In genomic region chr14:104149617-104150141, GRCh38 we compare ENCODE assay signal across 9 cellular contexts. TPM values are rescaled to one million over a fixed set of nuclear protein-coding genes. Genes with fewer than 3 reads are reported as not detected.
DNase-seq lines count a peak whose midpoint lies in the region; ATAC-seq, FAIRE-seq and TF ChIP-seq lines count a peak whose summit lies in the region.
"Had no signal": no experiment of that assay in that cellular context is flagged by ENCODE, and none has a peak within 500 bp of the region (broad histone marks: within the 10 kb centered on the region; RNA-seq: fewer than 3 reads in every experiment).

No MANE protein-coding gene starts in this region.

- no peak for FAIRE-seq in H1 (lab: Jason Lieb, UNC)

- peak; percentile 97 for DNase-seq in H7
- DNase-seq in NCI-H510A (lab: John Stamatoyannopoulos, UW) = peak; percentile 62
- peak in 1 of 2 experiments; percentile 80 for DNase-seq in H1 (ENCODE audit: low read depth in 1 of 2, low spot score in 2 of 2)
- DNase-seq in nephron progenitor cell = peak; percentile 71
- DNase-seq in suprapubic skin (ENCODE audit: low spot score in 2 of 2) = no peak
- no peak for DNase-seq in CD1c-positive myeloid dendritic cell (ENCODE audit: extremely low spot score)

- no peak overlapping the region for H3K56ac ChIP-seq in H1 (replicated peaks; ENCODE audit: insufficient read length, low read depth, low read length)

- H3K18ac ChIP-seq in H1 (ENCODE audit: extremely low read depth, low read length) = peak overlapping the region; percentile 75

- TF ChIP-seq EP300 in H1 (IDR thresholded peaks at IDR 0.05; ENCODE audit: borderline replicate concordance in 1 of 2, low read depth in 2 of 2, low read length in 2 of 2) (no peak), suprapubic skin (IDR thresholded peaks at IDR 0.05) (no peak)

- H3K36me3 Mint-ChIP-seq in nephron progenitor cell (ENCODE audit: low read depth) = no peaks in the 10 kb centered on the region

- peaks cover 37% of the 10 kb centered on the region for H3K79me1 ChIP-seq in H1 (ENCODE audit: low read depth, low read length)

- no peak for TF ChIP-seq RAD21 in H1 (IDR thresholded peaks at IDR 0.05 in 1 of 2, conservative IDR thresholded peaks at IDR 0.05 in 1 of 2; ENCODE audit: low read depth in 2 of 2, low read length in 2 of 2)

- H2BK5ac ChIP-seq in H1 (ENCODE audit: low read depth, low read length) = peak overlapping the region; percentile 91; the same call in 1 of the 2 replicates

- no peaks in the 10 kb centered on the region for H3K9me3 Mint-ChIP-seq in nephron progenitor cell
- H3K9me3 Mint-ChIP-seq: central memory CD8-positive, alpha-beta T cell had no signal

- H3K4me1 ChIP-seq in H1 (replicated peaks in 1 of 4; ENCODE audit: control insufficient read depth in 3 of 4, insufficient read depth in 4 of 4, low read length in 3 of 4) (peaks cover 0 to 39% (median 31%) of the 10 kb centered on the region in 4 experiments; a peak in 6 of 7 replicates), suprapubic skin (peaks cover 15% of the 10 kb centered on the region)

- H3K79me2 ChIP-seq in H1 (ENCODE audit: control insufficient read depth in 1 of 2, insufficient read depth in 2 of 2, low read length in 2 of 2) = peaks cover 11 to 77% of the 10 kb centered on the region in 2 experiments; a peak in 3 of 4 replicates

- no peak overlapping the region for H3K14ac ChIP-seq in H1 (ENCODE audit: insufficient read length)

- no peak overlapping the region for H2BK120ac ChIP-seq in H1 (replicated peaks; ENCODE audit: low read depth, low read length)

- no peaks in the 10 kb centered on the region for H3K9me3 ChIP-seq in H1 (ENCODE audit: insufficient read depth in 2 of 2, low read depth in 1 of 2, low read length in 1 of 2)
- no peaks in the 10 kb centered on the region for H3K9me3 ChIP-seq in suprapubic skin

- no peaks in the 10 kb centered on the region; the same call in 1 of the 2 replicates for H3K23me2 ChIP-seq in H1 (ENCODE audit: low read depth, low read length)

- H3K27me3 ChIP-seq in H7 (ENCODE audit: control insufficient read depth, insufficient read depth, low read length) = no peaks in the 10 kb centered on the region
- H3K27me3 ChIP-seq in H1 (replicated peaks in 1 of 4; ENCODE audit: control insufficient read depth in 3 of 4, extremely low read depth in 1 of 4, insufficient read depth in 3 of 4, low read length in 3 of 4) = no peaks in the 10 kb centered on the region
- peaks cover 4% of the 10 kb centered on the region for H3K27me3 ChIP-seq in suprapubic skin

- H2BK15ac ChIP-seq in H1 (ENCODE audit: low read length) = no peak overlapping the region

- peak overlapping the region; percentile 88; the same call in 1 of the 2 replicates for H2BK12ac ChIP-seq in H1 (ENCODE audit: low read depth, low read length)

- H3K23ac ChIP-seq in H1 (ENCODE audit: insufficient read length) = no peak overlapping the region

- H2AK5ac ChIP-seq in H1 (ENCODE audit: low read depth, low read length) = no peak overlapping the region

- H3K27ac ChIP-seq in H1 (ENCODE audit: low read depth, low read length) = peak overlapping the region; percentile 50; the same call in 1 of the 2 replicates
- H3K27ac ChIP-seq in suprapubic skin = no peak overlapping the region

- H3K27ac Mint-ChIP-seq in nephron progenitor cell = no peak overlapping the region

- H3K36me3 ChIP-seq in H7 (replicated peaks; ENCODE audit: control insufficient read depth, insufficient read depth, low read length) (peaks cover 1% of the 10 kb centered on the region; the same call in 1 of the 2 replicates), H1 (ENCODE audit: control insufficient read depth in 2 of 4, insufficient read depth in 4 of 4, low read length in 3 of 4) (peaks cover 0 to 13% (median 9%) of the 10 kb centered on the region in 4 experiments; a peak in 4 of 8 replicates), suprapubic skin (no peaks in the 10 kb centered on the region)

- H3K4me3 Mint-ChIP-seq in nephron progenitor cell = no peak overlapping the region
- H3K4me3 Mint-ChIP-seq: central memory CD8-positive, alpha-beta T cell had no signal

- H4K5ac ChIP-seq in H1 (ENCODE audit: insufficient read length, low read depth, low read length) = peak overlapping the region; percentile 42

- peak overlapping the region in 1 of 4 experiments; percentile 7; a peak in 1 of 7 replicates for H3K9ac ChIP-seq in H1 (replicated peaks in 1 of 4; ENCODE audit: extremely low read depth in 1 of 4, low read depth in 3 of 4, low read length in 3 of 4)

- peaks cover 11 to 28% of the 10 kb centered on the region in 2 experiments for H4K20me1 ChIP-seq in H1 (replicated peaks in 1 of 2; ENCODE audit: control insufficient read depth in 1 of 2, insufficient read depth in 2 of 2, low read length in 2 of 2)

- H3K4me2 ChIP-seq in H1 (ENCODE audit: insufficient read depth in 1 of 2, low read depth in 2 of 2, low read length in 2 of 2) = peak overlapping the region; percentile 55 to 68

- no peak overlapping the region for H2AFZ ChIP-seq in H1 (ENCODE audit: low read length)

- H4K8ac ChIP-seq in H1 (ENCODE audit: extremely low read depth, insufficient read depth, low read length) = peak overlapping the region; percentile 71

- peaks cover 8% of the 10 kb centered on the region for H3K27me3 Mint-ChIP-seq in nephron progenitor cell (ENCODE audit: low read depth, poor library complexity)

- WGBS in H1 (ENCODE audit: extremely low coverage in 1 of 2, insufficient coverage in 1 of 2, insufficient read length in 1 of 2, insufficient replicate concordance in 2 of 2, low coverage in 1 of 2, low lambda C conversion rate in 2 of 2, missing lambda C conversion rate in 1 of 2), 2 experiments = 6% methylated on average over 7 of the region's 13 CpGs; no CpG with 5 or more reads in 1 of the 2 experiments
- 40% methylated on average over 9 of the region's 13 CpGs for WGBS in suprapubic skin

- H4K91ac ChIP-seq in H1 (replicated peaks; ENCODE audit: insufficient read length, low read length) = peak overlapping the region; percentile 20

- H3K4me3 ChIP-seq in H7 (ENCODE audit: insufficient read depth, low read depth, low read length) = no peak overlapping the region
- H3K4me3 ChIP-seq in H1 (ENCODE audit: extremely low read depth in 1 of 4, insufficient read depth in 2 of 4, low read depth in 3 of 4, low read length in 4 of 4) = peak overlapping the region in 2 of 4 experiments; percentile 6 to 48; a peak in 4 of 8 replicates
- no peak overlapping the region for H3K4me3 ChIP-seq in suprapubic skin
- H3K4me3 ChIP-seq: lung had no signal

- H3K4me1 Mint-ChIP-seq in nephron progenitor cell = peaks cover 49% of the 10 kb centered on the region
- H3K4me1 Mint-ChIP-seq: central memory CD8-positive, alpha-beta T cell had no signal

- no peak overlapping the region for H3K4ac ChIP-seq in H1 (replicated peaks; ENCODE audit: insufficient read length, low read depth, low read length)

- CTCF ChIA-PET in H1 (lab: Charles Lee; ENCODE audit: partially characterized antibody) = interaction anchor here (0.7 to 1.5 kb wide), 9 partner anchors 8 to 415 kb away, joined by 3 to 5 read pairs (median 3); no protein-coding TSS in a partner anchor

- TF ChIP-seq CTCF in H1 (IDR thresholded peaks at IDR 0.05; ENCODE audit: control extremely low read depth in 1 of 3, insufficient read depth in 1 of 3, low read depth in 1 of 3, low read length in 3 of 3) (no peak), nephron progenitor cell (IDR thresholded peaks at IDR 0.05) (no peak), suprapubic skin (IDR thresholded peaks at IDR 0.05) (no peak)

- no peak overlapping the region; the same call in 1 of the 2 replicates for H2BK20ac ChIP-seq in H1 (ENCODE audit: low read length)

- TF ChIP-seq POLR2A in H1 (IDR thresholded peaks at IDR 0.05; ENCODE audit: control extremely low read depth in 1 of 2, low read depth in 2 of 2, low read length in 2 of 2) (no peak), suprapubic skin (IDR thresholded peaks at IDR 0.05) (no peak)

- no peak for ATAC-seq in HG03378 (IDR thresholded peaks at IDR 0.05; ENCODE audit: unreplicated experiment)

- POLR2A ChIA-PET in H1 (lab: Charles Lee; ENCODE audit: partially characterized antibody) = interaction anchor here (0.7 kb wide), 1 partner anchor 22 kb away, joined by 3 read pairs; no protein-coding TSS in a partner anchor

TF ChIP-seq in H1, 55 proteins besides CTCF, POLR2A, EP300 and RAD21:
- no peak for TF ChIP-seq ATF2 (IDR thresholded peaks at IDR 0.05; ENCODE audit: low read length)
- no peak for TF ChIP-seq SP2 (IDR thresholded peaks at IDR 0.05; ENCODE audit: low read length)
- TF ChIP-seq RBBP5 (IDR thresholded peaks at IDR 0.05; ENCODE audit: borderline replicate concordance, low read depth, low read length) = 0 out of 2 replicates have a peak, but pooled peaks have one; percentile 42
- TF ChIP-seq ASH2L (IDR thresholded peaks at IDR 0.05; ENCODE audit: low read length) = peak; percentile 38
TF ChIP-seq in H1: peak in this region for 2.

RNA-seq across cellular contexts. Expression of gene KIF26A, which starts 11.3 kb away (rescaled TPM):
- 59.2 and 61.0 TPM in 2 replicates for total RNA-seq in H7 (2014; rRNA removed; shearing (Covaris generic))
- 41.6 and 42.3 TPM in 2 replicates for total RNA-seq in H1 (2021; fragmentation: NEBNext Ultra II Directional; extraction: Animal tissue kit (Norgen Biotek cat#: 25700))
- 11.5 and 25.9 TPM in 2 replicates for polyA plus RNA-seq in H1 (2011; rRNA removed)
- 18.3 TPM for polyA plus RNA-seq in H1 (2011; cell fraction: cytosol; rRNA removed)
- 49.7 TPM for polyA plus RNA-seq in H1 (2011; cell fraction: nucleus; rRNA removed)
- 14.7 to 22.6 TPM (median 20.0 TPM) in 4 replicates for polyA plus RNA-seq in H1 (2012, experiment 1 of 2)
- polyA plus RNA-seq in H1 (2012, experiment 2 of 2) = 16.2 TPM
- polyA plus RNA-seq in H1 (2013, experiment 1 of 2) = 13.6 TPM
- polyA plus RNA-seq in H1 (2013, experiment 2 of 2) = 12.8 TPM
- 2.8 and 6.1 TPM in 2 replicates for polyA minus RNA-seq in H1 (2011; rRNA and poly(A)+ RNA removed)
- polyA minus RNA-seq in H1 (2011; cell fraction: cytosol; rRNA and poly(A)+ RNA removed) = 24.9 TPM
- polyA minus RNA-seq in H1 (2011; cell fraction: nucleus; rRNA and poly(A)+ RNA removed) = 24.4 TPM
- total RNA-seq in suprapubic skin = 1 to 10 TPM; 2.1 to 6.1 (median 4.6) TPM

Comparison
In these comparisons a context has a peak if more than half of its experiments do, and no peak if none do; other contexts are left out.
1. DNase-seq: peak in H7 (single experiment), NCI-H510A (single experiment) and nephron progenitor cell (single experiment); none in suprapubic skin (0 of 2) and CD1c-positive myeloid dendritic cell (single experiment).